8 cellular contexts compared by ENCODE assay signal in genomic region chr17:42680331-42680808, GRCh38. TPM values are rescaled to one million over a fixed set of nuclear protein-coding genes. Genes with fewer than 3 reads are reported as not detected.
A peak's percentile ranks its signal among the peaks of the same experiment; 100 is the strongest.
DNase-seq lines count a peak whose midpoint lies in the region; ATAC-seq, FAIRE-seq and TF ChIP-seq lines count a peak whose summit lies in the region.

No MANE protein-coding gene starts in this region.

- H3K4me1 ChIP-seq in ACC112 (ENCODE audit: control insufficient read depth, insufficient read depth, low read length, unreplicated experiment) (peaks cover 37% of the 10 kb centered on the region), GM23338 (ENCODE audit: insufficient read depth) (peaks cover 37% of the 10 kb centered on the region), astrocyte (ENCODE audit: insufficient read depth, low read length) (peaks cover 48% of the 10 kb centered on the region)

- no peak for ATAC-seq in GM23338
- ATAC-seq in memory B cell (ENCODE audit: low read depth): no peak
- ATAC-seq in HG03025 (IDR thresholded peaks at IDR 0.05; ENCODE audit: low FRiP score, unreplicated experiment): no peak

- peaks cover 5% of the 10 kb centered on the region for H3K9me3 ChIP-seq in astrocyte (ENCODE audit: insufficient read depth, low read depth, low read length)

- H3F3A ChIP-seq in GM23338 (replicated peaks; ENCODE audit: low read depth): peaks cover 38% of the 10 kb centered on the region

- H3K79me2 ChIP-seq in ACC112 (ENCODE audit: control insufficient read depth, insufficient read depth, low read length, unreplicated experiment): peaks cover 22% of the 10 kb centered on the region
- H3K79me2 ChIP-seq in GM23338 (replicated peaks; ENCODE audit: insufficient read depth): peaks cover 7% of the 10 kb centered on the region; the same call in 1 of the 2 replicates
- peaks cover 12% of the 10 kb centered on the region for H3K79me2 ChIP-seq in astrocyte (ENCODE audit: insufficient read depth, low read length)

- H3K27me3 Mint-ChIP-seq in GM23338 (ENCODE audit: insufficient read depth, low read depth, poor library complexity) (peaks cover 64% of the 10 kb centered on the region), astrocyte (ENCODE audit: low read depth, unreplicated experiment) (no peaks in the 10 kb centered on the region), memory B cell (peaks cover 6% of the 10 kb centered on the region)

- H3K27ac Mint-ChIP-seq in GM23338: no peak overlapping the region
- H3K27ac Mint-ChIP-seq in astrocyte (ENCODE audit: unreplicated experiment): peak overlapping the region; percentile 88
- no peak overlapping the region for H3K27ac Mint-ChIP-seq in memory B cell

- no peak for TF ChIP-seq CTCF in GM23338 (conservative IDR thresholded peaks at IDR 0.05; ENCODE audit: low read depth in 2 of 2)
- no peak for TF ChIP-seq CTCF in astrocyte (IDR thresholded peaks at IDR 0.05; ENCODE audit: insufficient read depth, low read depth, low read length)

- H3K9ac ChIP-seq in astrocyte (ENCODE audit: low read length): peak overlapping the region; percentile 57

- H2AFZ ChIP-seq in ACC112 (ENCODE audit: low read length, unreplicated experiment): peak overlapping the region; percentile 74
- H2AFZ ChIP-seq in GM23338: peak overlapping the region; percentile 90
- peak overlapping the region; percentile 85 for H2AFZ ChIP-seq in astrocyte (ENCODE audit: low read depth, low read length)

- H3K36me3 ChIP-seq in ACC112 (ENCODE audit: insufficient read depth, low read length) (peaks cover under 1% of the 10 kb centered on the region; the same call in 1 of the 2 replicates), GM23338 (ENCODE audit: insufficient read depth) (no peaks in the 10 kb centered on the region), astrocyte (ENCODE audit: insufficient read depth, low read length) (no peaks in the 10 kb centered on the region)

- H3K27me3 ChIP-seq in ACC112 (ENCODE audit: insufficient read depth, low read length) (no peaks in the 10 kb centered on the region), GM23338 (ENCODE audit: insufficient read depth) (peaks cover 62% of the 10 kb centered on the region), astrocyte (ENCODE audit: insufficient read depth, low read length) (peaks cover 11% of the 10 kb centered on the region)

- peaks cover 3% of the 10 kb centered on the region; the same call in 1 of the 3 replicates for H3K9me3 Mint-ChIP-seq in GM23338
- H3K9me3 Mint-ChIP-seq in astrocyte (ENCODE audit: unreplicated experiment): no peaks in the 10 kb centered on the region
- H3K9me3 Mint-ChIP-seq in memory B cell: no peaks in the 10 kb centered on the region

- no peak for FAIRE-seq in astrocyte (lab: Jason Lieb, UNC)

- DNase-seq in GM23338 (ENCODE audit: low spot score): no peak
- DNase-seq in astrocyte (ENCODE audit: low read depth): no peak
- DNase-seq in memory B cell (ENCODE audit: low spot score in 2 of 2): no peak
- no peak for DNase-seq in SIG-M5 (lab: John Stamatoyannopoulos, UW)
- DNase-seq in activated CD4-positive, CD25-positive, alpha-beta regulatory T cell (lab: John Stamatoyannopoulos, UW): no peak
- no peak for DNase-seq in NCI-H1105 (lab: John Stamatoyannopoulos, UW)

- H4K20me1 ChIP-seq in GM23338 (replicated peaks; ENCODE audit: insufficient read depth): 0 out of 2 replicates have a peak, but pooled peaks cover 2% of the 10 kb centered on the region
- H4K20me1 ChIP-seq in astrocyte (ENCODE audit: insufficient read depth, low read length): peaks cover 14% of the 10 kb centered on the region

- H3K36me3 Mint-ChIP-seq in GM23338 (ENCODE audit: low read depth): peaks cover 10% of the 10 kb centered on the region; the same call in 2 of the 3 replicates
- H3K36me3 Mint-ChIP-seq in astrocyte (ENCODE audit: low read depth, unreplicated experiment): peaks cover 1% of the 10 kb centered on the region
- no peaks in the 10 kb centered on the region for H3K36me3 Mint-ChIP-seq in memory B cell

- H3K4me3 ChIP-seq in ACC112 (ENCODE audit: low read depth, low read length) (peak overlapping the region; percentile 73), GM23338 (peak overlapping the region; percentile 65), astrocyte (ENCODE audit: insufficient read depth, low read depth, low read length) (no peak overlapping the region)

- H3K4me1 Mint-ChIP-seq in GM23338 (peaks cover 44% of the 10 kb centered on the region), astrocyte (ENCODE audit: low read depth, unreplicated experiment) (peaks cover 15% of the 10 kb centered on the region), memory B cell (peaks cover 41% of the 10 kb centered on the region)

- H3K9me2 ChIP-seq in GM23338 (ENCODE audit: insufficient read depth): no peaks in the 10 kb centered on the region

- H3K4me3 Mint-ChIP-seq in GM23338 (peak overlapping the region; percentile 71), astrocyte (ENCODE audit: unreplicated experiment) (peak overlapping the region; percentile 36), memory B cell (peak overlapping the region; percentile 85)

- H3K27ac ChIP-seq in ACC112 (ENCODE audit: low read depth, low read length) (peak overlapping the region; percentile 91), GM23338 (ENCODE audit: low read depth) (no peak overlapping the region), astrocyte (ENCODE audit: low read depth, low read length) (no peak overlapping the region)

- H3K4me2 ChIP-seq in GM23338 (peak overlapping the region; percentile 86), astrocyte (ENCODE audit: low read length) (peak overlapping the region; percentile 87)

TF ChIP-seq in GM23338, 12 proteins besides CTCF, POLR2A, EP300 and RAD21 (continues in another document):
- TF ChIP-seq STAT1 (IDR thresholded peaks at IDR 0.05; ENCODE audit: unreplicated experiment): no peak
- TF ChIP-seq ZNF114 (CRISPR knock-in tag; IDR thresholded peaks at IDR 0.05): no peak
- TF ChIP-seq EZH2 (IDR thresholded peaks at IDR 0.05; ENCODE audit: low read depth, unreplicated experiment): no peak
- TF ChIP-seq ETS1 (IDR thresholded peaks at IDR 0.05): no peak
- TF ChIP-seq REST (IDR thresholded peaks at IDR 0.05; ENCODE audit: unreplicated experiment): no peak
- no peak for TF ChIP-seq CREB1 (CRISPR knock-in tag; IDR thresholded peaks at IDR 0.05; ENCODE audit: low read depth)
- TF ChIP-seq EZH2phosphoT487 (IDR thresholded peaks at IDR 0.05; ENCODE audit: unreplicated experiment): no peak
- no peak for TF ChIP-seq JUNB (IDR thresholded peaks at IDR 0.05; ENCODE audit: unreplicated experiment)
- no peak for TF ChIP-seq POLR2AphosphoS5 (IDR thresholded peaks at IDR 0.05; ENCODE audit: low read depth)
- no peak for TF ChIP-seq NANOG (IDR thresholded peaks at IDR 0.05; ENCODE audit: borderline replicate concordance)

RNA-seq across cellular contexts. Expression of gene CCR10, which starts 1.3 kb away (rescaled TPM):
- total RNA-seq in GM23338 (2014; rRNA removed; shearing (Covaris generic)): 1.1 and 1.7 TPM in 2 replicates
- polyA plus RNA-seq in GM23338 (2016; fragmentation: Nextera tagmentation; extraction: Ambion mirVana): 2.7 and 3.0 TPM in 2 replicates
- 0.65 and 0.84 TPM in 2 replicates for total RNA-seq in astrocyte

RNA-seq across cellular contexts. Expression of gene CNTNAP1, which starts 2.0 kb away (rescaled TPM):
- 2.9 and 5.0 TPM in 2 replicates for total RNA-seq in GM23338 (2014; rRNA removed; shearing (Covaris generic))
- polyA plus RNA-seq in GM23338 (2016; fragmentation: Nextera tagmentation; extraction: Ambion mirVana): 0.75 and 1.3 TPM in 2 replicates
- 11.4 and 16.4 TPM in 2 replicates for total RNA-seq in astrocyte

RNA-seq across cellular contexts. Expression of gene PLEKHH3, which starts 3.6 kb away (rescaled TPM):
- 24.2 and 24.8 TPM in 2 replicates for total RNA-seq in GM23338 (2014; rRNA removed; shearing (Covaris generic))
- 10.9 and 13.8 TPM in 2 replicates for polyA plus RNA-seq in GM23338 (2016; fragmentation: Nextera tagmentation; extraction: Ambion mirVana)
- 14.1 and 14.5 TPM in 2 replicates for total RNA-seq in astrocyte

RNA-seq across cellular contexts. Expression of gene TUBG2, which starts 21.3 kb away (rescaled TPM):
- 15.3 and 18.2 TPM in 2 replicates for total RNA-seq in GM23338 (2014; rRNA removed; shearing (Covaris generic))
- polyA plus RNA-seq in GM23338 (2016; fragmentation: Nextera tagmentation; extraction: Ambion mirVana): 16.5 and 19.0 TPM in 2 replicates
- 14.4 and 16.6 TPM in 2 replicates for total RNA-seq in astrocyte
